Comparison of ENCODE assay signal across 8 cellular contexts in the genomic region with DNA sequence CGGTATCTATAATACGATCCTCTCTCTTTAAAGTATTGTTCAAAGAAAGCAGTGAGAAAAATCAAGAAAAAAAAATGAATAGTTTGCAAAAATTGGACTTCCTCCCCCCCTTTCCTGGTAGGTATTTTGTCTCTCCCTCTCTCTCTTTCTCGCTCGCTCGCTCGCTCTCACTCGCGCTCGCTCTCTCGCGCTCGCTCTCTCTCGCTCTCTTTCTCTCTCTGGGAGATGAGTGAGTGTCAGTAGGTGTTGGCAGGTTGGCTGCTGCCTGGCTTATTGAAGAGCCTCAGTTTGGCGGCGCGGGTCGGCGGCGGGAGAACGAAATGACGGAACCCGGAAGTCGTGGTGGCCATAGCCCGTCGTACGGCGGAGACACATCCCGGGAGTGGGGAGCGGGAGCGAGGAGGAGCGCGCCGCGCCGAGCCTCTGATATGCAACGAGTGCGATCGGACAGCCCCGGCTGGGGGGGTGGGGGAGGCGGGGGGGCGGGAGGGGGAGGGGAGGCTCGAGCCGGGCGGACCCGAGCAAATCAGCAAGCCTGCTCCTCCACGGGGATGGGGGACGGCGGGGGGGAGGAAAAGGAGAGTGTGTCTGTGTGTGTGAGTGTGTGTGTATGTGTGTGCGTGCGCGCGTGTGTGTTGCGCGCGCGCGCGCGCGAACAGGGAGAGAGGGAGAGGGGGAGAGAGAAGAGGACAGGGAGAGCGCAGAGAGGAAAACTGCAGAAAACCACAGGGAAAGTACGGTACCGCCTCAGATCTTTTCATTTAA. TPM values are rescaled to one million over a fixed set of nuclear protein-coding genes. Genes with fewer than 3 reads are reported as not detected.
DNase-seq lines count a peak whose midpoint lies in the region; ATAC-seq and TF ChIP-seq lines count a peak whose summit lies in the region.

A gene (minus strand): TSS at position 441 of the 765 bp plus-strand sequence. CDS start 1,083 bp downstream, outside the sequence.

- 0 to 1% methylated on average over 2 to 21 of the region's 63 CpGs for WGBS in mesodermal cell (ENCODE audit: insufficient coverage in 2 of 2), 2 experiments
- WGBS in suprapubic skin: 1% methylated on average over 59 of the region's 63 CpGs

- H3K9me3 ChIP-seq in AG04450 (ENCODE audit: control insufficient read depth, insufficient read depth, low read length) (no peaks in the 10 kb centered on the region; the same call in 1 of the 2 replicates), mesodermal cell (ENCODE audit: control insufficient read depth, low read length) (no peaks in the 10 kb centered on the region), suprapubic skin (no peaks in the 10 kb centered on the region)

- H3K36me3 ChIP-seq in mesodermal cell (ENCODE audit: control insufficient read depth, insufficient read depth, low read length) (peaks cover 6% of the 10 kb centered on the region), suprapubic skin (no peaks in the 10 kb centered on the region)

- DNase-seq in AG04450 (ENCODE audit: low read depth, low spot score) (peak; percentile 90), NCI-H446 treated with DMSO at 0.1 percent for 48 hours (lab: John Stamatoyannopoulos, UW) (peak; percentile 90), epithelial cell of prostate (ENCODE audit: low read depth, low spot score) (peak; percentile 82), suprapubic skin (ENCODE audit: low spot score in 2 of 2) (peak; percentile 95 to 96)
- DNase-seq in activated CD4-positive, alpha-beta T cell treated with anti-CD3 and anti-CD28 coated beads, Interleukin-2, amount 50 U/mL, for 4 hours: peak; percentile 5 to 13

- no peak for TF ChIP-seq CTCF in AG04450 (IDR thresholded peaks at IDR 0.05; ENCODE audit: low read depth, low read length)
- no peak for TF ChIP-seq CTCF in suprapubic skin (IDR thresholded peaks at IDR 0.05)

- peaks cover 22% of the 10 kb centered on the region for H3K4me1 ChIP-seq in mesodermal cell (ENCODE audit: control insufficient read depth, insufficient read depth, low read length, poor library complexity, severe bottlenecking)
- peaks cover 33% of the 10 kb centered on the region for H3K4me1 ChIP-seq in suprapubic skin

- peak in 1 of 2 donors; percentile 69 for TF ChIP-seq POLR2A in suprapubic skin (IDR thresholded peaks at IDR 0.05)

- H3K27ac ChIP-seq in AG04450 (ENCODE audit: low read depth, low read length) (peak within 1 kb of the TSS; percentile 96), epithelial cell of prostate (peak within 1 kb of the TSS; percentile 97), mesodermal cell (ENCODE audit: low read depth, low read length, severe bottlenecking) (peak within 1 kb of the TSS; percentile 94), suprapubic skin (peak within 1 kb of the TSS; percentile 92)

- H3K27me3 ChIP-seq in AG04450 (ENCODE audit: control insufficient read depth, insufficient read depth, low read length) (no peaks in the 10 kb centered on the region), suprapubic skin (peaks cover 24% of the 10 kb centered on the region)

- TF ChIP-seq EP300 in suprapubic skin (IDR thresholded peaks at IDR 0.05): no peak

- ATAC-seq in GM18508 (IDR thresholded peaks at IDR 0.05; ENCODE audit: insufficient read depth, unreplicated experiment) (peak; percentile 36), HG03439 (IDR thresholded peaks at IDR 0.05; ENCODE audit: unreplicated experiment) (peak; percentile 43)

- POLR2A ChIA-PET in AG04450 (lab: Yijun Ruan, JAX): interaction anchor here (0.7 to 1.0 kb wide), 4 partner anchors 26 to 631 kb away, joined by 3 to 6 read pairs (median 4); no protein-coding TSS in a partner anchor

- H3K4me3 ChIP-seq in AG04450 (ENCODE audit: low read depth, low read length) (peak within 1 kb of the TSS; percentile 95), mesodermal cell (ENCODE audit: extremely low read depth, insufficient read depth, low read length, poor library complexity, severe bottlenecking) (peak within 1 kb of the TSS; percentile 77), suprapubic skin (peak within 1 kb of the TSS; percentile 76)

- CTCF ChIA-PET in AG04450 (lab: Charles Lee): interaction anchor here (0.6 to 1.4 kb wide), 4 partner anchors 34 to 216 kb away, joined by 3 to 12 read pairs (median 4); no protein-coding TSS in a partner anchor

RNA-seq across cellular contexts. Expression of the gene that starts here (rescaled TPM):
- 31.7 and 33.4 TPM in 2 replicates for polyA plus RNA-seq in AG04450 (2011; rRNA removed)
- 50.0 and 50.6 TPM in 2 replicates for polyA minus RNA-seq in AG04450 (2011; rRNA and poly(A)+ RNA removed)
- polyA plus RNA-seq in mesodermal cell (2013, experiment 1 of 2): 69.6 TPM
- polyA plus RNA-seq in mesodermal cell (2013, experiment 2 of 2): 70.7 TPM
- 10 to 100 TPM in 3 of 4 donors, 1 to 10 TPM in 1; 9.0 to 18.5 (median 16.3) TPM for total RNA-seq in suprapubic skin

Comparison
In these comparisons a context has a peak if more than half of its experiments do, and no peak if none do; other contexts are left out.
1. Peak in every context shown above with its lines: DNase-seq, ATAC-seq, H3K4me3 ChIP-seq and H3K27ac ChIP-seq.
2. DNase-seq: peak in every context shown above with its lines; median percentile 96 in suprapubic skin; 90 in AG04450; 90 in NCI-H446 treated with DMSO at 0.1 percent for 48 hours; 82 in epithelial cell of prostate; 9 in activated CD4-positive, alpha-beta T cell treated with anti-CD3 and anti-CD28 coated beads, Interleukin-2, amount 50 U/mL, for 4 hours.